ENCODE assay signal across 11 cellular contexts in the genomic region with DNA sequence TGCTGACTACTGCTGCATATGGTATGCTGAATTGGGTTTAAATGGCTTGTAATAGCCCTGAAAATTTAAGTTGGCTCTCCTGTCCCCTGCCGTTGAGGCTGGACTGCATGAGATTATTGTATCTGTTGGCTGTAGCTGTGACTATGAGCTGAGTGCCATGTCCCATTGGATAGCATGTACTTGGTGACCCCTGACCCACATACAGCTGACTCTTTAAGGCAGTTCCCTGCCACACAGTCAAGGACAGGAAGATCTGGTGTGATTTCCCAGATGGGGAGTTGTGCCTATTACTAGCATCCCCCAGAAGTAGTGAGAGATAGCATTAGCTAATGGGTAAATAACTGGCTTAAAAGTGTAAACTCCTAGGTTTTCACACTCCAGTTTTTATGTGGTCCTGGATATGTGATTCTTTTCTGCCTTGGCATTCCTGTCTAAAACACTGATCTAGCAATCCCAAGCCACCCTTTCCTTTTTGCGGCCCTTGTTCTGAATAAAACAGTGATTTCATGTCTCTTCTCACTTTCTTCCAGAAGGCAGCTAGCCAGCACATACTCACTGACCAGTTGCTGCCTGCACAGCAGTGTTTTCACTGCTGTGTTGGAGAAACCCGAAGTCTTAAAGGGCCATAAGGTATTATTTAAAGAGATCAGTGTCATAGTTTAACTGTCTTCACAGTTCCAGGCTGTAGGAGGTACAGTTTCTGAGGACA. TPM values are rescaled to one million over a fixed set of nuclear protein-coding genes. Genes with fewer than 3 reads are reported as not detected.
A peak's percentile ranks its signal among the peaks of the same experiment; 100 is the strongest.
DNase-seq lines count a peak whose midpoint lies in the region; ATAC-seq, FAIRE-seq and TF ChIP-seq lines count a peak whose summit lies in the region.
"Had no signal": no experiment of that assay in that cellular context is flagged by ENCODE, and none has a peak within 500 bp of the region (broad histone marks: within the 10 kb centered on the region; RNA-seq: fewer than 3 reads in every experiment).

No MANE protein-coding gene starts in this region.

- H3K27me3 ChIP-seq in thoracic aorta (replicated peaks; ENCODE audit: insufficient read depth) (no peaks in the 10 kb centered on the region), colonic mucosa (no peaks in the 10 kb centered on the region)
- H3K27me3 ChIP-seq in effector memory CD4-positive, alpha-beta T cell (replicated peaks; ENCODE audit: control insufficient read depth, insufficient read depth, low read length, poor library complexity, severe bottlenecking): no peaks in the 10 kb centered on the region

- H3K4me1 ChIP-seq in thoracic aorta (ENCODE audit: control insufficient read depth in 1 of 2, low read depth in 2 of 2) (peaks cover 3 to 21% of the 10 kb centered on the region in 2 donors), colonic mucosa (no peaks in the 10 kb centered on the region), kidney (ENCODE audit: control insufficient read depth in 1 of 2, insufficient read depth in 1 of 2, low read depth in 1 of 2, low read length in 2 of 2) (peaks cover 18 to 21% of the 10 kb centered on the region in 2 donors)
- no peaks in the 10 kb centered on the region for H3K4me1 ChIP-seq in effector memory CD4-positive, alpha-beta T cell (ENCODE audit: control insufficient read depth, insufficient read depth, low read length, poor library complexity, severe bottlenecking)

- H3K4me3 ChIP-seq in fibroblast of mammary gland (ENCODE audit: control insufficient read depth, low read depth, low read length): no peak overlapping the region
- H3K4me3 ChIP-seq in thoracic aorta: no peak overlapping the region
- H3K4me3 ChIP-seq in colonic mucosa: no peak overlapping the region
- no peak overlapping the region for H3K4me3 ChIP-seq in kidney (ENCODE audit: low read length in 2 of 2)
- H3K4me3 ChIP-seq in effector memory CD4-positive, alpha-beta T cell (ENCODE audit: insufficient read depth, low read depth, low read length, poor library complexity, severe bottlenecking): no peak overlapping the region

- peak; percentile 77 for ATAC-seq in SK-N-SH treated with all-trans-retinoic acid at 6 μM for 48 hours
- peak; percentile 47 for ATAC-seq in thoracic aorta (ENCODE audit: insufficient number of reproducible peaks, low FRiP score, low read depth)
- no peak for ATAC-seq in activated T-cell treated with anti-CD3 and anti-CD28 coated beads, Interleukin-2, amount 50 U/mL, for 4 hours
- ATAC-seq: activated T-cell treated with anti-CD3 and anti-CD28 coated beads, Interleukin-2, amount 50 U/mL, for 72 hours; Panc1 had no signal

- TF ChIP-seq CTCF in fibroblast of mammary gland (conservative IDR thresholded peaks at IDR 0.05; ENCODE audit: control insufficient read depth, insufficient read depth, low read depth, low read length) (no peak), thoracic aorta (IDR thresholded peaks at IDR 0.05) (no peak), colonic mucosa (IDR thresholded peaks at IDR 0.05) (no peak), kidney (IDR thresholded peaks at IDR 0.05; ENCODE audit: borderline replicate concordance, extremely low read depth, insufficient read depth) (no peak)

- H3K9me3 Mint-ChIP-seq in activated T-cell treated with anti-CD3 and anti-CD28 coated beads, Interleukin-2, amount 50 U/mL, for 4 hours: no peaks in the 10 kb centered on the region
- H3K9me3 Mint-ChIP-seq: activated T-cell treated with anti-CD3 and anti-CD28 coated beads, Interleukin-2, amount 50 U/mL, for 72 hours had no signal

- H3K9me3 ChIP-seq in thoracic aorta: no peaks in the 10 kb centered on the region
- no peaks in the 10 kb centered on the region for H3K9me3 ChIP-seq in colonic mucosa
- H3K9me3 ChIP-seq in kidney (ENCODE audit: control insufficient read depth in 1 of 2, low read length in 2 of 2): no peaks in the 10 kb centered on the region
- H3K9me3 ChIP-seq in effector memory CD4-positive, alpha-beta T cell (ENCODE audit: control insufficient read depth, low read length): no peaks in the 10 kb centered on the region

- H3K4me1 Mint-ChIP-seq in activated T-cell treated with anti-CD3 and anti-CD28 coated beads, Interleukin-2, amount 50 U/mL, for 4 hours (ENCODE audit: low read depth): no peaks in the 10 kb centered on the region

- intact Hi-C loops in colonic mucosa (cut with DNase I): no loop called here
- intact Hi-C loops in kidney (cut with DNase I): no loop called here

- no peak for FAIRE-seq in kidney (lab: Jason Lieb, UNC)

- H3K9ac ChIP-seq in colonic mucosa (ENCODE audit: low read depth in 2 of 2, low read length in 2 of 2) (no peak overlapping the region), kidney (ENCODE audit: low read length in 2 of 2) (no peak overlapping the region)

- H3K36me3 Mint-ChIP-seq in activated T-cell treated with anti-CD3 and anti-CD28 coated beads, Interleukin-2, amount 50 U/mL, for 4 hours (ENCODE audit: insufficient read depth): peaks cover 53% of the 10 kb centered on the region

- peaks cover 5% of the 10 kb centered on the region for H3K36me3 ChIP-seq in thoracic aorta
- no peaks in the 10 kb centered on the region for H3K36me3 ChIP-seq in colonic mucosa
- peaks cover 0 to 3% of the 10 kb centered on the region in 2 donors for H3K36me3 ChIP-seq in kidney (ENCODE audit: control insufficient read depth in 1 of 2, insufficient read depth in 2 of 2, low read length in 2 of 2)
- peaks cover 31% of the 10 kb centered on the region for H3K36me3 ChIP-seq in effector memory CD4-positive, alpha-beta T cell (ENCODE audit: control insufficient read depth, insufficient read depth, low read length)

- peak; percentile 51 for DNase-seq in fibroblast of mammary gland (ENCODE audit: low read depth)
- DNase-seq in midbrain (lab: John Stamatoyannopoulos, UW): peak; percentile 24
- DNase-seq in thoracic aorta (ENCODE audit: low spot score): no peak
- DNase-seq in colonic mucosa: no peak
- no peak for DNase-seq in kidney
- no peak for DNase-seq in activated T-cell treated with anti-CD3 and anti-CD28 coated beads, Interleukin-2, amount 50 U/mL, for 4 hours
- no peak for DNase-seq in effector memory CD4-positive, alpha-beta T cell
- DNase-seq: activated T-cell treated with anti-CD3 and anti-CD28 coated beads, Interleukin-2, amount 50 U/mL, for 72 hours; NCI-H2107 had no signal

- no peaks in the 10 kb centered on the region for H3K27me3 Mint-ChIP-seq in activated T-cell treated with anti-CD3 and anti-CD28 coated beads, Interleukin-2, amount 50 U/mL, for 4 hours (ENCODE audit: low read depth)

- H3K4me3 Mint-ChIP-seq in activated T-cell treated with anti-CD3 and anti-CD28 coated beads, Interleukin-2, amount 50 U/mL, for 4 hours: no peak overlapping the region
- H3K4me3 Mint-ChIP-seq: activated T-cell treated with anti-CD3 and anti-CD28 coated beads, Interleukin-2, amount 50 U/mL, for 72 hours had no signal

- H3K27ac ChIP-seq in thoracic aorta (peak overlapping the region; percentile 1 to 6), colonic mucosa (no peak overlapping the region), kidney (ENCODE audit: low read depth in 2 of 2, low read length in 2 of 2) (peak overlapping the region in 1 of 2 donors; percentile 10)
- H3K27ac ChIP-seq in effector memory CD4-positive, alpha-beta T cell (ENCODE audit: insufficient read depth, low read length, poor library complexity, severe bottlenecking): no peak overlapping the region

TF ChIP-seq in SK-N-SH treated with all-trans-retinoic acid at 6 μM for 48 hours, 23 proteins besides CTCF, POLR2A, EP300 and RAD21:
- TF ChIP-seq ZFP3 (CRISPR knock-in tag; IDR thresholded peaks at IDR 0.05) (no peak), ZNF8 (CRISPR knock-in tag; IDR thresholded peaks at IDR 0.05) (no peak), ISL1 (CRISPR knock-in tag; IDR thresholded peaks at IDR 0.05) (no peak), ZC3H10 (CRISPR knock-in tag; IDR thresholded peaks at IDR 0.05) (no peak), TOX (CRISPR knock-in tag; IDR thresholded peaks at IDR 0.05; ENCODE audit: borderline replicate concordance) (no peak)

RNA-seq across cellular contexts. Expression of a gene that starts 35.9 kb away (rescaled TPM):
- total RNA-seq in thoracic aorta (1 to 10 TPM in 1 of 2 donors, under 1 TPM in 1; 0.85 to 2.2 TPM), colonic mucosa (1 to 10 TPM in 1 of 2 donors, under 1 TPM in 1; 0.17 to 1.9 TPM), kidney (1.6 TPM)
- polyA plus RNA-seq in kidney (ENCODE audit: insufficient read depth, low read depth, low replicate concordance): 3.2 TPM
- total RNA-seq in activated T-cell treated with anti-CD3 and anti-CD28 coated beads, Interleukin-2, amount 50 U/mL, for 4 hours: 1 to 10 TPM; 1.2 to 4.2 (median 2.8) TPM

Comparison
In these comparisons a context has a peak if more than half of its experiments do, and no peak if none do; other contexts are left out.
1. ATAC-seq: peak in SK-N-SH treated with all-trans-retinoic acid at 6 μM for 48 hours (single experiment) and thoracic aorta (single experiment); none in activated T-cell treated with anti-CD3 and anti-CD28 coated beads, Interleukin-2, amount 50 U/mL, for 4 hours (0 of 2).
2. DNase-seq: peak in fibroblast of mammary gland (single experiment) and midbrain (single experiment); none in thoracic aorta (single experiment), colonic mucosa (single experiment), kidney (single experiment), activated T-cell treated with anti-CD3 and anti-CD28 coated beads, Interleukin-2, amount 50 U/mL, for 4 hours (single experiment) and effector memory CD4-positive, alpha-beta T cell (0 of 3).
3. H3K27ac ChIP-seq: peak in thoracic aorta (2 of 2); none in colonic mucosa (single experiment) and effector memory CD4-positive, alpha-beta T cell (single experiment).